Comparison of ENCODE assay signal across 12 cellular contexts in genomic region chr3:53744351-53744750, GRCh38.
DNase-seq lines count a peak whose midpoint lies in the region; ATAC-seq and TF ChIP-seq lines count a peak whose summit lies in the region.
"Had no signal": no experiment of that assay in that cellular context is flagged by ENCODE, and none has a peak within 500 bp of the region (broad histone marks: within the 10 kb centered on the region; RNA-seq: fewer than 3 reads in every experiment).

No MANE protein-coding gene starts in this region.

- peak; percentile 45 for DNase-seq in GM10248 (ENCODE audit: extremely low spot score)
- peak; percentile 78 for DNase-seq in NCI-H1092 treated with DMSO at 0.1 percent for 48 hours (lab: John Stamatoyannopoulos, UW)
- DNase-seq in RPMI8226, result peak; percentile 92
- peak; percentile 37 for DNase-seq in myocyte (ENCODE audit: low read depth)
- DNase-seq in osteocyte (ENCODE audit: extremely low spot score, unreplicated experiment), result no peak
- no peak for DNase-seq in ureter (ENCODE audit: low spot score)
- DNase-seq: activated CD8-positive, alpha-beta T cell treated with anti-CD3 and anti-CD28 coated beads, Interleukin-2, amount 10 ng/mL, durations not matched to agents 7 days and 5 days; amniotic stem cell; naive B cell; stimulated activated naive CD4-positive, alpha-beta T cell had no signal

- no peaks in the 10 kb centered on the region for H3K9me3 Mint-ChIP-seq in osteocyte (ENCODE audit: unreplicated experiment)
- H3K9me3 Mint-ChIP-seq: naive B cell had no signal

- no peak overlapping the region for H3K4me3 Mint-ChIP-seq in osteocyte (ENCODE audit: unreplicated experiment)
- H3K4me3 Mint-ChIP-seq: activated CD8-positive, alpha-beta T cell treated with anti-CD3 and anti-CD28 coated beads, Interleukin-2, amount 10 ng/mL, durations not matched to agents 7 days and 5 days had no signal

- peaks cover 27% of the 10 kb centered on the region for H3K27me3 Mint-ChIP-seq in osteocyte (ENCODE audit: unreplicated experiment)

- CTCF ChIA-PET in GM10248 (lab: Yijun Ruan, JAX), result interaction anchor here (1.3 kb wide), 1 partner anchor 11 kb away, joined by 6 read pairs; no protein-coding TSS in a partner anchor

- H3K36me3 Mint-ChIP-seq in osteocyte (ENCODE audit: unreplicated experiment), result no peaks in the 10 kb centered on the region
- H3K36me3 Mint-ChIP-seq: naive B cell had no signal

- POLR2A ChIA-PET in GM10248 (lab: Yijun Ruan, JAX), result no interaction called here

- no peaks in the 10 kb centered on the region for H3K4me1 Mint-ChIP-seq in osteocyte (ENCODE audit: unreplicated experiment)

- H3K27ac Mint-ChIP-seq in osteocyte (ENCODE audit: unreplicated experiment), result no peak overlapping the region
- H3K27ac Mint-ChIP-seq: activated CD8-positive, alpha-beta T cell treated with anti-CD3 and anti-CD28 coated beads, Interleukin-2, amount 10 ng/mL, durations not matched to agents 7 days and 5 days had no signal

- ATAC-seq in GM21390 (IDR thresholded peaks at IDR 0.05; ENCODE audit: unreplicated experiment), result no peak
- ATAC-seq in HG03378 (IDR thresholded peaks at IDR 0.05; ENCODE audit: unreplicated experiment), result no peak
- ATAC-seq: activated CD8-positive, alpha-beta T cell treated with anti-CD3 and anti-CD28 coated beads, Interleukin-2, amount 10 ng/mL, durations not matched to agents 7 days and 5 days had no signal

- TF ChIP-seq CTCF in GM10248 (IDR thresholded peaks at IDR 0.05; ENCODE audit: control extremely low read depth, extremely low read depth, low read depth, missing control alignments) (no peak), osteocyte (IDR thresholded peaks at IDR 0.05) (no peak)

Comparison
In these comparisons a context has a peak if more than half of its experiments do, and no peak if none do; other contexts are left out.
1. DNase-seq: peak in GM10248 (single experiment), NCI-H1092 treated with DMSO at 0.1 percent for 48 hours (single experiment), RPMI8226 (single experiment) and myocyte (single experiment); none in osteocyte (single experiment) and ureter (single experiment).